In the genomic region with DNA sequence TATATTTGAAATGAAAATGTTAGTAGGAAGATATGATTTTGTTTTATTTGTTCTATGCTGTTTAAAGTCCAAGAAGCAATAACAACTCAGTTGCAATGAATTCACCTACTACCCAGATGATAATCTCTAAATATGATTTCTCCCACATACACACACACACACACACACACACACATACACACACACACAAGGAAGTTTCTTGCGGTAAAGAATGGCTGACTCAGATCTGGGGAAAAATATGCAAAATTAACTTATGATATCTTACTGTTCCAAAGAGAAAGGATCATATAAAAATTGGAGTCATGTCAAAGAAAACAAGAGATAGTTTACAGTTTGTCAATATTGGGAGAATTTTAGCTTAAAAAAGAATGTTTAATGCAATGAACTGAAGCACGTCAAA, we compare ENCODE assay signal across 19 cellular contexts.
"Had no signal": no experiment of that assay in that cellular context is flagged by ENCODE, and none has a peak within 500 bp of the region (broad histone marks: within the 10 kb centered on the region; RNA-seq: fewer than 3 reads in every experiment).

No MANE protein-coding gene starts in this region.

- ATAC-seq: activated CD8-positive, alpha-beta T cell treated with anti-CD3 and anti-CD28 coated beads, Interleukin-2, amount 10 ng/mL, durations not matched to agents 7 days and 5 days; activated naive CD4-positive, alpha-beta T cell treated with anti-CD3 and anti-CD28 coated beads, Interleukin-2, amount 50 U/mL, for 72 hours; body of pancreas; left cardiac atrium; pancreas; psoas muscle; SK-N-SH treated with all-trans-retinoic acid at 6 μM for 48 hours had no signal

- DNase-seq: activated CD4-positive, alpha-beta T cell treated with anti-CD3 and anti-CD28 coated beads, Interleukin-2, amount 10 ng/mL, durations not matched to agents 7 days and 5 days; activated CD8-positive, alpha-beta T cell treated with anti-CD3 and anti-CD28 coated beads, Interleukin-2, amount 10 ng/mL, durations not matched to agents 7 days and 5 days; activated gamma-delta T cell treated with Interleukin-2 at 50 U/mL for 16 hours; adrenal gland; body of pancreas; central memory CD4-positive, alpha-beta T cell; dorsolateral prefrontal cortex; head of caudate nucleus; islet precursor cell; left cardiac atrium; mesenchymal stem cell; pancreas; psoas muscle; stimulated activated CD4-positive, alpha-beta T cell treated with anti-CD3 and anti-CD28 coated beads, Interleukin-4, amount 100 ng/mL, for 24 hours; stimulated activated naive CD4-positive, alpha-beta T cell treated with Interleukin-2 at 50 U/mL for 16 hours had no signal

- H3K4me3 ChIP-seq: adrenal gland, body of pancreas, dorsolateral prefrontal cortex, pancreas, psoas muscle, right atrium auricular region, tibial nerve had no signal
